14 cellular contexts compared by ENCODE assay signal in genomic region chr15:31098953-31099740, GRCh38. TPM values are rescaled to one million over a fixed set of nuclear protein-coding genes. Genes with fewer than 3 reads are reported as not detected.
DNase-seq lines count a peak whose midpoint lies in the region; FAIRE-seq and TF ChIP-seq lines count a peak whose summit lies in the region.
"Had no signal": no experiment of that assay in that cellular context is flagged by ENCODE, and none has a peak within 500 bp of the region (broad histone marks: within the 10 kb centered on the region; RNA-seq: fewer than 3 reads in every experiment).

No MANE protein-coding gene starts in this region.

- H3K4me1 Mint-ChIP-seq in mesothelial cell of epicardium: peaks cover 16% of the 10 kb centered on the region
- H3K4me1 Mint-ChIP-seq: activated T-helper 17 cell treated with anti-CD3 and anti-CD28 coated beads, Interleukin-2, amount 50 U/mL, for 72 hours; CD4-positive, CD25-positive, alpha-beta regulatory T cell had no signal

- peaks cover 10% of the 10 kb centered on the region for H3K4me1 ChIP-seq in DOHH2 (ENCODE audit: control insufficient read depth, low read length)
- H3K4me1 ChIP-seq in ovary (ENCODE audit: insufficient read depth): no peaks in the 10 kb centered on the region
- H3K4me1 ChIP-seq: suprapubic skin had no signal

- H3K9me3 ChIP-seq in DOHH2 (ENCODE audit: control insufficient read depth, insufficient read depth, low read length) (no peaks in the 10 kb centered on the region), ovary (no peaks in the 10 kb centered on the region)
- H3K9me3 ChIP-seq: suprapubic skin had no signal

- H3K9me3 Mint-ChIP-seq in mesothelial cell of epicardium: no peaks in the 10 kb centered on the region
- H3K9me3 Mint-ChIP-seq: activated T-helper 17 cell treated with anti-CD3 and anti-CD28 coated beads, Interleukin-2, amount 50 U/mL, for 72 hours; CD4-positive, CD25-positive, alpha-beta regulatory T cell had no signal

- no peak for FAIRE-seq in frontal cortex (lab: Jason Lieb, UNC)
- FAIRE-seq: islet of Langerhans had no signal

- no peak overlapping the region for H3K4me3 Mint-ChIP-seq in mesothelial cell of epicardium
- H3K4me3 Mint-ChIP-seq: activated T-helper 17 cell treated with anti-CD3 and anti-CD28 coated beads, Interleukin-2, amount 50 U/mL, for 72 hours; CD4-positive, CD25-positive, alpha-beta regulatory T cell had no signal

- no peak for TF ChIP-seq POLR2A in ovary (IDR thresholded peaks at IDR 0.05)

- DNase-seq in amniotic epithelial cell (ENCODE audit: low read depth): peak; percentile 65
- no peak for DNase-seq in mesothelial cell of epicardium (ENCODE audit: low spot score in 2 of 2, unreplicated experiment in 2 of 2)
- DNase-seq in RPMI8226: no peak
- no peak for DNase-seq in ovary
- DNase-seq in cardiac septum (ENCODE audit: low spot score): no peak
- DNase-seq in frontal cortex (ENCODE audit: low spot score in 2 of 2): no peak
- DNase-seq: activated CD4-positive, alpha-beta T cell treated with anti-CD3 and anti-CD28 coated beads for 1 hour had no signal

- peak overlapping the region; percentile 28; the same call in 1 of the 2 replicates for H3K4me2 ChIP-seq in DOHH2 (ENCODE audit: low read length)

- H3K9me2 ChIP-seq in DOHH2 (replicated peaks; ENCODE audit: control insufficient read depth, low read length): no peaks in the 10 kb centered on the region

- peaks cover 27% of the 10 kb centered on the region for H3K27me3 ChIP-seq in DOHH2 (ENCODE audit: control insufficient read depth, low read length)
- H3K27me3 ChIP-seq in ovary: no peaks in the 10 kb centered on the region
- H3K27me3 ChIP-seq: cardiac muscle cell, suprapubic skin had no signal

- H4K20me1 ChIP-seq in DOHH2 (ENCODE audit: control insufficient read depth, insufficient read depth, low read depth, low read length): no peaks in the 10 kb centered on the region

- no peaks in the 10 kb centered on the region for H3F3A ChIP-seq in DOHH2 (ENCODE audit: control insufficient read depth, insufficient read depth)

- no peaks in the 10 kb centered on the region for H3K36me3 Mint-ChIP-seq in mesothelial cell of epicardium
- H3K36me3 Mint-ChIP-seq: CD4-positive, CD25-positive, alpha-beta regulatory T cell had no signal

- TF ChIP-seq EP300 in ovary (IDR thresholded peaks at IDR 0.05): no peak

- peak overlapping the region; percentile 3 for H3K27ac Mint-ChIP-seq in mesothelial cell of epicardium
- H3K27ac Mint-ChIP-seq: activated T-helper 17 cell treated with anti-CD3 and anti-CD28 coated beads, Interleukin-2, amount 50 U/mL, for 72 hours had no signal

- no peak overlapping the region for H3K4me3 ChIP-seq in DOHH2 (ENCODE audit: low read length)
- no peak overlapping the region for H3K4me3 ChIP-seq in ovary
- H3K4me3 ChIP-seq: cardiac muscle cell had no signal

- WGBS in ovary, 3 donors: 51 to 57% (median 56%) methylated on average over 4 of the region's 4 CpGs

- H3K27ac ChIP-seq in DOHH2 (ENCODE audit: low read depth, low read length) (no peak overlapping the region), ovary (no peak overlapping the region)
- H3K27ac ChIP-seq: cardiac muscle cell, suprapubic skin had no signal

- intact Hi-C loops in ovary (cut with DNase I): no loop called here
- intact Hi-C loops in cardiac septum (cut with DNase I): no loop called here

- H3K36me3 ChIP-seq in DOHH2 (ENCODE audit: control insufficient read depth, low read length): no peaks in the 10 kb centered on the region
- no peaks in the 10 kb centered on the region for H3K36me3 ChIP-seq in ovary
- H3K36me3 ChIP-seq: cardiac muscle cell, suprapubic skin had no signal

- no peak for TF ChIP-seq CTCF in DOHH2 (IDR thresholded peaks at IDR 0.05; ENCODE audit: low read depth, low read length, poor library complexity, severe bottlenecking)
- 0 out of 2 replicates have a peak, but pooled peaks have one; percentile 13 for TF ChIP-seq CTCF in LNCAP (IDR thresholded peaks at IDR 0.05)
- no peak for TF ChIP-seq CTCF in mesothelial cell of epicardium (IDR thresholded peaks at IDR 0.05; ENCODE audit: unreplicated experiment)
- no peak for TF ChIP-seq CTCF in ovary (IDR thresholded peaks at IDR 0.05)

- H3K27me3 Mint-ChIP-seq in mesothelial cell of epicardium (ENCODE audit: low read depth): no peaks in the 10 kb centered on the region
- H3K27me3 Mint-ChIP-seq: activated T-helper 17 cell treated with anti-CD3 and anti-CD28 coated beads, Interleukin-2, amount 50 U/mL, for 72 hours had no signal

- H3K79me2 ChIP-seq in DOHH2 (ENCODE audit: control insufficient read depth, low read length): no peaks in the 10 kb centered on the region

RNA-seq across cellular contexts. Expression of gene TRPM1, which starts 2.4 kb away (rescaled TPM):
- total RNA-seq in mesothelial cell of epicardium: not detected in 3 replicates
- total RNA-seq in ovary: not detected
- polyA plus RNA-seq in ovary: under 1 TPM in 1 of 2 donors, not detected in 1; 0.12 TPM
- not detected for total RNA-seq in cardiac septum
- total RNA-seq in frontal cortex: not detected
- total RNA-seq: activated T-helper 17 cell treated with anti-CD3 and anti-CD28 coated beads, Interleukin-2, amount 50 U/mL, for 72 hours; cardiac muscle cell; CD4-positive, CD25-positive, alpha-beta regulatory T cell had no signal
- polyA plus RNA-seq: cardiac muscle cell; CD4-positive, CD25-positive, alpha-beta regulatory T cell had no signal
